In genomic region chr1:211742272-211742671, GRCh38 we compare ENCODE assay signal across 1 cellular context.
TF ChIP-seq lines count a peak whose summit lies in the region.

No MANE protein-coding gene starts in this region.

TF ChIP-seq in SK-N-SH, 30 proteins besides CTCF, POLR2A, EP300 and RAD21 (continued from another document):
- TF ChIP-seq MEF2A (IDR thresholded peaks at IDR 0.05; ENCODE audit: borderline replicate concordance, low read depth) = no peak
- no peak for TF ChIP-seq USF1 (IDR thresholded peaks at IDR 0.05; ENCODE audit: borderline replicate concordance, low read depth)
- no peak for TF ChIP-seq MAX (IDR thresholded peaks at IDR 0.05; ENCODE audit: low read depth)
- no peak for TF ChIP-seq TAF1 (IDR thresholded peaks at IDR 0.05; ENCODE audit: borderline replicate concordance, low read depth, low read length)
- no peak for TF ChIP-seq IRF3 (IDR thresholded peaks at IDR 0.05; ENCODE audit: low read depth, low read length)
- no peak for TF ChIP-seq ELF1 (IDR thresholded peaks at IDR 0.05)
